Comparison of ENCODE assay signal across 1 cellular context in genomic region chr11:32895471-32895870, GRCh38.
TF ChIP-seq lines count a peak whose summit lies in the region.

No MANE protein-coding gene starts in this region.

TF ChIP-seq in HepG2, 621 proteins besides CTCF, POLR2A, EP300 and RAD21 (continued from another document):
- TF ChIP-seq GRHL1 (CRISPR knock-in tag; conservative IDR thresholded peaks at IDR 0.05) (no peak), IKZF1 (IDR thresholded peaks at IDR 0.05) (no peak), NR0B2 (CRISPR knock-in tag; IDR thresholded peaks at IDR 0.05) (no peak), SIN3B (IDR thresholded peaks at IDR 0.05; ENCODE audit: low read length) (no peak), ZNF543 (CRISPR knock-in tag; IDR thresholded peaks at IDR 0.05) (no peak), SMARCC2 (IDR thresholded peaks at IDR 0.05) (no peak), PHF5A (CRISPR knock-in tag; IDR thresholded peaks at IDR 0.05; ENCODE audit: low read depth, unreplicated experiment) (no peak), ZNF775 (CRISPR knock-in tag; IDR thresholded peaks at IDR 0.05; ENCODE audit: borderline replicate concordance) (no peak)
